Comparison of ENCODE assay signal across 1 cellular context in the genomic region with DNA sequence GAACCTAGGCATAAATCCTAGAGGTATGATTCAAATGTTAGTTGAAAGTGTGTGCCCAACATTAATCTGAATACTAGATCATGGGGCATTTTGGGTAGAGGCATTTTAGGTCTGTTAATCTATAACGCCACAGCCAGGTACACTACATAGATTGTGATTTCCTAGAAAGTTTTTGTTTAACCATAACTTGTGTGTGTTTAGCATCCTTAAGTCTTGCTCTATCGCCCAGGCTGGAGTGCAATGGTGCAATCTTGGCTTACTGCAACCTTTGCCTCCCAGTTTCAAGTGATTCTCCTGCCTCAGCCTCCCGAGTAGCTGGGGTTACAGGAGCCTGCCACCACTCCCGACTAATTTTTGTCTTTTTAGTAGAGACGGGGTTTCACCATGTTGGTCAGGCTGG.
TF ChIP-seq lines count a peak whose summit lies in the region.

No MANE protein-coding gene starts in this region.

TF ChIP-seq in HepG2, 621 proteins besides CTCF, POLR2A, EP300 and RAD21:
- TF ChIP-seq BCL6 (CRISPR knock-in tag; IDR thresholded peaks at IDR 0.05) (peak; percentile 91), ZMYM3 (CRISPR knock-in tag; IDR thresholded peaks at IDR 0.05) (no peak), AGO2 (optimal IDR thresholded peaks at IDR 0.05; ENCODE audit: low read depth, low read length) (peak; percentile 31)
TF ChIP-seq in HepG2: peak in this region for 2.
